ENCODE assay signal across 1 cellular context in the genomic region with DNA sequence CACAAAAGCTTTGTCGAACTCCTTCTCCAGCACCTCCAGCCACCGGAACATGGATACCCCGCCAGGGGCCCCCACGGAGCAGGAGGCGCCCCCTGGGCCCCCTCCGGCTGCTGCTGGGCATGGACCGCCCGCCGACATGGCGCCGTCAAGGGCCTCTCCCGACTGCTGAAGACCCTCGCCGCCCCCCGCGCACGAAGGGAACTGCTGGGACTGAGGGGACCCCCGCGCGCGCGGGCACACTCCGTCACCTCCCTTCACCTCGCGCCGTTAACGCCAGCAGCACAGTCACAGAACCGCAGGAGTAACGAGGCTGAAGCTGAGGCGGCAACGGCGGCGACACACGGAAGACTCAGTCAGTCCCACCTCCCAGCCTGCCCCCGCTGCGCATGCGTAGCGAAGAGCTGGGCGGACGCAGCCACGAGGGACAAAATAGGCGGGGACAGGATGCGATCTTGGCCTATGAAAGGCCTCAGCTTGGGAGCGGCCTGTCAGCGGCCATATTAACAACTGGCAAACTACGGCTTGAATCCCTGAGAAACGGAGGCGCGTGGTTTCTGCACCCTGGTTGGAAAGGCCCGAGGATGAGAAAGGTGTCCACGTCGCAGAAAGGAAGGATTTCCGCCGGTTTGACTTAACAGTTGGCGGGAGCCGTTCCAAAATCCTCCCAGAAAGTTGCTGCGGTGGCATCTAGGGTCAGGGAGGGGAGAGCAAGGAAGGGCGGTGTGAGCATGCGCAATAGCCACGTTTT.
TF ChIP-seq lines count a peak whose summit lies in the region.

A gene (minus strand): TSS at position 361 of the 748 bp plus-strand sequence. CDS start 223 bp downstream, at position 138.

TF ChIP-seq in HepG2, 621 proteins besides CTCF, POLR2A, EP300 and RAD21 (continued from another document and continues in another):
- TF ChIP-seq, protein P1, sequence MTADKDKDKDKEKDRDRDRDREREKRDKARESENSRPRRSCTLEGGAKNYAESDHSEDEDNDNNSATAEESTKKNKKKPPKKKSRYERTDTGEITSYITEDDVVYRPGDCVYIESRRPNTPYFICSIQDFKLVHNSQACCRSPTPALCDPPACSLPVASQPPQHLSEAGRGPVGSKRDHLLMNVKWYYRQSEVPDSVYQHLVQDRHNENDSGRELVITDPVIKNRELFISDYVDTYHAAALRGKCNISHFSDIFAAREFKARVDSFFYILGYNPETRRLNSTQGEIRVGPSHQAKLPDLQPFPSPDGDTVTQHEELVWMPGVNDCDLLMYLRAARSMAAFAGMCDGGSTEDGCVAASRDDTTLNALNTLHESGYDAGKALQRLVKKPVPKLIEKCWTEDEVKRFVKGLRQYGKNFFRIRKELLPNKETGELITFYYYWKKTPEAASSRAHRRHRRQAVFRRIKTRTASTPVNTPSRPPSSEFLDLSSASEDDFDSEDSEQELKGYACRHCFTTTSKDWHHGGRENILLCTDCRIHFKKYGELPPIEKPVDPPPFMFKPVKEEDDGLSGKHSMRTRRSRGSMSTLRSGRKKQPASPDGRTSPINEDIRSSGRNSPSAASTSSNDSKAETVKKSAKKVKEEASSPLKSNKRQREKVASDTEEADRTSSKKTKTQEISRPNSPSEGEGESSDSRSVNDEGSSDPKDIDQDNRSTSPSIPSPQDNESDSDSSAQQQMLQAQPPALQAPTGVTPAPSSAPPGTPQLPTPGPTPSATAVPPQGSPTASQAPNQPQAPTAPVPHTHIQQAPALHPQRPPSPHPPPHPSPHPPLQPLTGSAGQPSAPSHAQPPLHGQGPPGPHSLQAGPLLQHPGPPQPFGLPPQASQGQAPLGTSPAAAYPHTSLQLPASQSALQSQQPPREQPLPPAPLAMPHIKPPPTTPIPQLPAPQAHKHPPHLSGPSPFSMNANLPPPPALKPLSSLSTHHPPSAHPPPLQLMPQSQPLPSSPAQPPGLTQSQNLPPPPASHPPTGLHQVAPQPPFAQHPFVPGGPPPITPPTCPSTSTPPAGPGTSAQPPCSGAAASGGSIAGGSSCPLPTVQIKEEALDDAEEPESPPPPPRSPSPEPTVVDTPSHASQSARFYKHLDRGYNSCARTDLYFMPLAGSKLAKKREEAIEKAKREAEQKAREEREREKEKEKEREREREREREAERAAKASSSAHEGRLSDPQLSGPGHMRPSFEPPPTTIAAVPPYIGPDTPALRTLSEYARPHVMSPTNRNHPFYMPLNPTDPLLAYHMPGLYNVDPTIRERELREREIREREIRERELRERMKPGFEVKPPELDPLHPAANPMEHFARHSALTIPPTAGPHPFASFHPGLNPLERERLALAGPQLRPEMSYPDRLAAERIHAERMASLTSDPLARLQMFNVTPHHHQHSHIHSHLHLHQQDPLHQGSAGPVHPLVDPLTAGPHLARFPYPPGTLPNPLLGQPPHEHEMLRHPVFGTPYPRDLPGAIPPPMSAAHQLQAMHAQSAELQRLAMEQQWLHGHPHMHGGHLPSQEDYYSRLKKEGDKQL (CRISPR knock-in tag; IDR thresholded peaks at IDR 0.05; ENCODE audit: low read depth) = 0 out of 2 replicates have a peak, but pooled peaks have one; percentile 8
- TF ChIP-seq ZNF251 (CRISPR knock-in tag; IDR thresholded peaks at IDR 0.05) = peak; percentile 97; the same call in 1 of the 2 replicates
- TF ChIP-seq LCORL (IDR thresholded peaks at IDR 0.05) = 0 out of 2 replicates have a peak, but pooled peaks have one; percentile 32
- TF ChIP-seq LCORL (CRISPR knock-in tag; IDR thresholded peaks at IDR 0.05) = peak; percentile 72
- TF ChIP-seq ZNF431 (CRISPR knock-in tag; IDR thresholded peaks at IDR 0.05; ENCODE audit: borderline replicate concordance, low read depth) = peak; percentile 98
- TF ChIP-seq, protein P2, sequence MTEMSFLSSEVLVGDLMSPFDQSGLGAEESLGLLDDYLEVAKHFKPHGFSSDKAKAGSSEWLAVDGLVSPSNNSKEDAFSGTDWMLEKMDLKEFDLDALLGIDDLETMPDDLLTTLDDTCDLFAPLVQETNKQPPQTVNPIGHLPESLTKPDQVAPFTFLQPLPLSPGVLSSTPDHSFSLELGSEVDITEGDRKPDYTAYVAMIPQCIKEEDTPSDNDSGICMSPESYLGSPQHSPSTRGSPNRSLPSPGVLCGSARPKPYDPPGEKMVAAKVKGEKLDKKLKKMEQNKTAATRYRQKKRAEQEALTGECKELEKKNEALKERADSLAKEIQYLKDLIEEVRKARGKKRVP (CRISPR knock-in tag; IDR thresholded peaks at IDR 0.05) = peak in 1 of 2 experiments; percentile 10; a peak in 1 of 4 replicates
- TF ChIP-seq ZNF333 (CRISPR knock-in tag; IDR thresholded peaks at IDR 0.05; ENCODE audit: borderline replicate concordance) = peak; percentile 85
- TF ChIP-seq PLRG1 (conservative IDR thresholded peaks at IDR 0.05) = no peak
- peak; percentile 86 for TF ChIP-seq MED8 (CRISPR knock-in tag; IDR thresholded peaks at IDR 0.05; ENCODE audit: insufficient replicate concordance)
- no peak for TF ChIP-seq ZNF496 (CRISPR knock-in tag; IDR thresholded peaks at IDR 0.05; ENCODE audit: insufficient replicate concordance)
- TF ChIP-seq, protein P3, sequence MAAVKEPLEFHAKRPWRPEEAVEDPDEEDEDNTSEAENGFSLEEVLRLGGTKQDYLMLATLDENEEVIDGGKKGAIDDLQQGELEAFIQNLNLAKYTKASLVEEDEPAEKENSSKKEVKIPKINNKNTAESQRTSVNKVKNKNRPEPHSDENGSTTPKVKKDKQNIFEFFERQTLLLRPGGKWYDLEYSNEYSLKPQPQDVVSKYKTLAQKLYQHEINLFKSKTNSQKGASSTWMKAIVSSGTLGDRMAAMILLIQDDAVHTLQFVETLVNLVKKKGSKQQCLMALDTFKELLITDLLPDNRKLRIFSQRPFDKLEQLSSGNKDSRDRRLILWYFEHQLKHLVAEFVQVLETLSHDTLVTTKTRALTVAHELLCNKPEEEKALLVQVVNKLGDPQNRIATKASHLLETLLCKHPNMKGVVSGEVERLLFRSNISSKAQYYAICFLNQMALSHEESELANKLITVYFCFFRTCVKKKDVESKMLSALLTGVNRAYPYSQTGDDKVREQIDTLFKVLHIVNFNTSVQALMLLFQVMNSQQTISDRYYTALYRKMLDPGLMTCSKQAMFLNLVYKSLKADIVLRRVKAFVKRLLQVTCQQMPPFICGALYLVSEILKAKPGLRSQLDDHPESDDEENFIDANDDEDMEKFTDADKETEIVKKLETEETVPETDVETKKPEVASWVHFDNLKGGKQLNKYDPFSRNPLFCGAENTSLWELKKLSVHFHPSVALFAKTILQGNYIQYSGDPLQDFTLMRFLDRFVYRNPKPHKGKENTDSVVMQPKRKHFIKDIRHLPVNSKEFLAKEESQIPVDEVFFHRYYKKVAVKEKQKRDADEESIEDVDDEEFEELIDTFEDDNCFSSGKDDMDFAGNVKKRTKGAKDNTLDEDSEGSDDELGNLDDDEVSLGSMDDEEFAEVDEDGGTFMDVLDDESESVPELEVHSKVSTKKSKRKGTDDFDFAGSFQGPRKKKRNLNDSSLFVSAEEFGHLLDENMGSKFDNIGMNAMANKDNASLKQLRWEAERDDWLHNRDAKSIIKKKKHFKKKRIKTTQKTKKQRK (IDR thresholded peaks at IDR 0.05; ENCODE audit: low read length) = no peak
- peak; percentile 97 for TF ChIP-seq CCDC6 (CRISPR knock-in tag; IDR thresholded peaks at IDR 0.05)
- peak; percentile 100 for TF ChIP-seq ZFY (CRISPR knock-in tag; IDR thresholded peaks at IDR 0.05)
- no peak for TF ChIP-seq HNRNPK (IDR thresholded peaks at IDR 0.05; ENCODE audit: low read depth, low read length, poor library complexity, severe bottlenecking)
- TF ChIP-seq NFE2L1 (CRISPR knock-in tag; IDR thresholded peaks at IDR 0.05; ENCODE audit: borderline replicate concordance) = peak; percentile 89; the same call in 1 of the 2 replicates
- no peak for TF ChIP-seq NCOA5 (CRISPR knock-in tag; IDR thresholded peaks at IDR 0.05)
- TF ChIP-seq, protein P4, sequence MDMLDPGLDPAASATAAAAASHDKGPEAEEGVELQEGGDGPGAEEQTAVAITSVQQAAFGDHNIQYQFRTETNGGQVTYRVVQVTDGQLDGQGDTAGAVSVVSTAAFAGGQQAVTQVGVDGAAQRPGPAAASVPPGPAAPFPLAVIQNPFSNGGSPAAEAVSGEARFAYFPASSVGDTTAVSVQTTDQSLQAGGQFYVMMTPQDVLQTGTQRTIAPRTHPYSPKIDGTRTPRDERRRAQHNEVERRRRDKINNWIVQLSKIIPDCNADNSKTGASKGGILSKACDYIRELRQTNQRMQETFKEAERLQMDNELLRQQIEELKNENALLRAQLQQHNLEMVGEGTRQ (IDR thresholded peaks at IDR 0.05; ENCODE audit: low read depth, low read length) = peak; percentile 64
- TF ChIP-seq, protein P4 (CRISPR knock-in tag; IDR thresholded peaks at IDR 0.05; ENCODE audit: borderline replicate concordance) = peak; percentile 79; the same call in 1 of the 2 replicates
- TF ChIP-seq REXO4 (CRISPR knock-in tag; IDR thresholded peaks at IDR 0.05; ENCODE audit: borderline replicate concordance) = no peak; the same call in 1 of the 2 replicates
- peak; percentile 89; the same call in 1 of the 2 replicates for TF ChIP-seq TOE1 (CRISPR knock-in tag; IDR thresholded peaks at IDR 0.05)
- TF ChIP-seq KAT2B (IDR thresholded peaks at IDR 0.05; ENCODE audit: borderline replicate concordance, low read depth, low read length) = no peak
- TF ChIP-seq, protein P5, sequence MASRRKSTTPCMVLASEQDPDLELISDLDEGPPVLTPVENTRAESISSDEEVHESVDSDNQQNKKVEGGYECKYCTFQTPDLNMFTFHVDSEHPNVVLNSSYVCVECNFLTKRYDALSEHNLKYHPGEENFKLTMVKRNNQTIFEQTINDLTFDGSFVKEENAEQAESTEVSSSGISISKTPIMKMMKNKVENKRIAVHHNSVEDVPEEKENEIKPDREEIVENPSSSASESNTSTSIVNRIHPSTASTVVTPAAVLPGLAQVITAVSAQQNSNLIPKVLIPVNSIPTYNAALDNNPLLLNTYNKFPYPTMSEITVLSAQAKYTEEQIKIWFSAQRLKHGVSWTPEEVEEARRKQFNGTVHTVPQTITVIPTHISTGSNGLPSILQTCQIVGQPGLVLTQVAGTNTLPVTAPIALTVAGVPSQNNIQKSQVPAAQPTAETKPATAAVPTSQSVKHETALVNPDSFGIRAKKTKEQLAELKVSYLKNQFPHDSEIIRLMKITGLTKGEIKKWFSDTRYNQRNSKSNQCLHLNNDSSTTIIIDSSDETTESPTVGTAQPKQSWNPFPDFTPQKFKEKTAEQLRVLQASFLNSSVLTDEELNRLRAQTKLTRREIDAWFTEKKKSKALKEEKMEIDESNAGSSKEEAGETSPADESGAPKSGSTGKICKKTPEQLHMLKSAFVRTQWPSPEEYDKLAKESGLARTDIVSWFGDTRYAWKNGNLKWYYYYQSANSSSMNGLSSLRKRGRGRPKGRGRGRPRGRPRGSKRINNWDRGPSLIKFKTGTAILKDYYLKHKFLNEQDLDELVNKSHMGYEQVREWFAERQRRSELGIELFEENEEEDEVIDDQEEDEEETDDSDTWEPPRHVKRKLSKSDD (CRISPR knock-in tag; IDR thresholded peaks at IDR 0.05; ENCODE audit: low read depth) = peak; percentile 89
- TF ChIP-seq, protein P6, sequence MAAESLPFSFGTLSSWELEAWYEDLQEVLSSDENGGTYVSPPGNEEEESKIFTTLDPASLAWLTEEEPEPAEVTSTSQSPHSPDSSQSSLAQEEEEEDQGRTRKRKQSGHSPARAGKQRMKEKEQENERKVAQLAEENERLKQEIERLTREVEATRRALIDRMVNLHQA (CRISPR knock-in tag; IDR thresholded peaks at IDR 0.05) = 0 out of 2 replicates have a peak, but pooled peaks have one; percentile 37
- peak; percentile 96 for TF ChIP-seq ZNF589 (CRISPR knock-in tag; conservative IDR thresholded peaks at IDR 0.05)
- TF ChIP-seq ZNF768 (CRISPR knock-in tag; IDR thresholded peaks at IDR 0.05) = peak; percentile 80
- TF ChIP-seq ZNF253 (CRISPR knock-in tag; IDR thresholded peaks at IDR 0.05; ENCODE audit: borderline replicate concordance) = peak; percentile 96
- no peak for TF ChIP-seq ZNF207 (IDR thresholded peaks at IDR 0.05; ENCODE audit: borderline replicate concordance)
- TF ChIP-seq, protein P7, sequence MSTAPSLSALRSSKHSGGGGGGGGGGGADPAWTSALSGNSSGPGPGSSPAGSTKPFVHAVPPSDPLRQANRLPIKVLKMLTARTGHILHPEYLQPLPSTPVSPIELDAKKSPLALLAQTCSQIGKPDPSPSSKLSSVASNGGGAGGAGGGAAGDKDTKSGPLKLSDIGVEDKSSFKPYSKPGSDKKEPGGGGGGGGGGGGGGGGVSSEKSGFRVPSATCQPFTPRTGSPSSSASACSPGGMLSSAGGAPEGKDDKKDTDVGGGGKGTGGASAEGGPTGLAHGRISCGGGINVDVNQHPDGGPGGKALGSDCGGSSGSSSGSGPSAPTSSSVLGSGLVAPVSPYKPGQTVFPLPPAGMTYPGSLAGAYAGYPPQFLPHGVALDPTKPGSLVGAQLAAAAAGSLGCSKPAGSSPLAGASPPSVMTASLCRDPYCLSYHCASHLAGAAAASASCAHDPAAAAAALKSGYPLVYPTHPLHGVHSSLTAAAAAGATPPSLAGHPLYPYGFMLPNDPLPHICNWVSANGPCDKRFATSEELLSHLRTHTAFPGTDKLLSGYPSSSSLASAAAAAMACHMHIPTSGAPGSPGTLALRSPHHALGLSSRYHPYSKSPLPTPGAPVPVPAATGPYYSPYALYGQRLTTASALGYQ (CRISPR knock-in tag; IDR thresholded peaks at IDR 0.05) = peak; percentile 94
- peak; percentile 80; the same call in 1 of the 2 replicates for TF ChIP-seq ZNF546 (CRISPR knock-in tag; conservative IDR thresholded peaks at IDR 0.05)
- peak; percentile 63 for TF ChIP-seq ETV5 (CRISPR knock-in tag; IDR thresholded peaks at IDR 0.05; ENCODE audit: borderline replicate concordance)
- peak; percentile 83 for TF ChIP-seq TEAD3 (CRISPR knock-in tag; optimal IDR thresholded peaks at IDR 0.05; ENCODE audit: borderline replicate concordance)
- peak; percentile 42 for TF ChIP-seq ZBTB21 (CRISPR knock-in tag; IDR thresholded peaks at IDR 0.05)
- TF ChIP-seq PHF5A (CRISPR knock-in tag; IDR thresholded peaks at IDR 0.05; ENCODE audit: low read depth, unreplicated experiment) = peak; percentile 87
- peak; percentile 96 for TF ChIP-seq BRD4 (CRISPR knock-in tag; IDR thresholded peaks at IDR 0.05)
- TF ChIP-seq, protein P8, sequence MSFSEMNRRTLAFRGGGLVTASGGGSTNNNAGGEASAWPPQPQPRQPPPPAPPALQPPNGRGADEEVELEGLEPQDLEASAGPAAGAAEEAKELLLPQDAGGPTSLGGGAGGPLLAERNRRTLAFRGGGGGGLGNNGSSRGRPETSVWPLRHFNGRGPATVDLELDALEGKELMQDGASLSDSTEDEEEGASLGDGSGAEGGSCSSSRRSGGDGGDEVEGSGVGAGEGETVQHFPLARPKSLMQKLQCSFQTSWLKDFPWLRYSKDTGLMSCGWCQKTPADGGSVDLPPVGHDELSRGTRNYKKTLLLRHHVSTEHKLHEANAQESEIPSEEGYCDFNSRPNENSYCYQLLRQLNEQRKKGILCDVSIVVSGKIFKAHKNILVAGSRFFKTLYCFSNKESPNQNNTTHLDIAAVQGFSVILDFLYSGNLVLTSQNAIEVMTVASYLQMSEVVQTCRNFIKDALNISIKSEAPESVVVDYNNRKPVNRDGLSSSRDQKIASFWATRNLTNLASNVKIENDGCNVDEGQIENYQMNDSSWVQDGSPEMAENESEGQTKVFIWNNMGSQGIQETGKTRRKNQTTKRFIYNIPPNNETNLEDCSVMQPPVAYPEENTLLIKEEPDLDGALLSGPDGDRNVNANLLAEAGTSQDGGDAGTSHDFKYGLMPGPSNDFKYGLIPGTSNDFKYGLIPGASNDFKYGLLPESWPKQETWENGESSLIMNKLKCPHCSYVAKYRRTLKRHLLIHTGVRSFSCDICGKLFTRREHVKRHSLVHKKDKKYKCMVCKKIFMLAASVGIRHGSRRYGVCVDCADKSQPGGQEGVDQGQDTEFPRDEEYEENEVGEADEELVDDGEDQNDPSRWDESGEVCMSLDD (CRISPR knock-in tag; IDR thresholded peaks at IDR 0.05; ENCODE audit: borderline replicate concordance) = peak; percentile 91; the same call in 1 of the 2 replicates
